In genomic region chr7:73680501-73680900, GRCh38 we compare ENCODE assay signal across 20 cellular contexts. TPM values are rescaled to one million over a fixed set of nuclear protein-coding genes. Genes with fewer than 3 reads are reported as not detected.
DNase-seq lines count a peak whose midpoint lies in the region; ATAC-seq and TF ChIP-seq lines count a peak whose summit lies in the region.
"Had no signal": no experiment of that assay in that cellular context is flagged by ENCODE, and none has a peak within 500 bp of the region (broad histone marks: within the 10 kb centered on the region; RNA-seq: fewer than 3 reads in every experiment).

No MANE protein-coding gene starts in this region.

- peaks cover 19 to 20% of the 10 kb centered on the region in 2 experiments; a peak in 3 of 4 replicates for H3K4me1 ChIP-seq in SK-N-SH (ENCODE audit: control insufficient read depth in 1 of 2, insufficient read depth in 2 of 2, low read depth in 1 of 2, low read length in 1 of 2)

- no peak for TF ChIP-seq EP300 in SK-N-SH (IDR thresholded peaks at IDR 0.05; ENCODE audit: borderline replicate concordance in 1 of 2, low read depth in 1 of 2, low read length in 1 of 2)

- peak overlapping the region; percentile 98 for H3K4me2 ChIP-seq in SK-N-SH

- H3K27ac ChIP-seq in SK-N-SH (ENCODE audit: low read depth in 2 of 2, low read length in 1 of 2), result no peak overlapping the region
- H3K27ac ChIP-seq: 22Rv1, body of pancreas, C4-2B, coronary artery, left lung, transverse colon had no signal

- H3K27ac Mint-ChIP-seq in HFFc6 (no peak overlapping the region), brain (peak overlapping the region in 4 of 5 experiments; percentile 78 to 97 (median 92)), progenitor cell of endocrine pancreas (no peak overlapping the region)

- DNase-seq in SK-N-SH (no peak), HFFc6 (no peak), progenitor cell of endocrine pancreas (ENCODE audit: low spot score, unreplicated experiment) (no peak), AG08396 (ENCODE audit: low spot score) (no peak), pons (ENCODE audit: low spot score) (no peak)
- no peak for DNase-seq in activated CD8-positive, alpha-beta memory T cell treated with anti-CD3 and anti-CD28 coated beads for 24 hours
- DNase-seq: body of pancreas, left lung, NCI-H146, NCI-H2227 treated with DMSO at 0.1 percent for 48 hours, transverse colon had no signal

- H3K4me3 Mint-ChIP-seq in HFFc6 (peak overlapping the region; percentile 96), brain (peak overlapping the region; percentile 96 to 100 (median 99)), progenitor cell of endocrine pancreas (ENCODE audit: low read depth) (peak overlapping the region; percentile 26)

- no peak for ATAC-seq in SK-N-SH treated with all-trans-retinoic acid at 6 μM for 48 hours
- ATAC-seq: body of pancreas, HCT116 had no signal

- H3K4me1 Mint-ChIP-seq in HFFc6 (ENCODE audit: low read depth) (peaks cover 27% of the 10 kb centered on the region), brain (peaks cover 56% of the 10 kb centered on the region), progenitor cell of endocrine pancreas (ENCODE audit: low read depth) (peaks cover 23% of the 10 kb centered on the region)

- H4K20me1 ChIP-seq in SK-N-SH (ENCODE audit: insufficient read depth), result no peaks in the 10 kb centered on the region

- no peaks in the 10 kb centered on the region for H3F3A ChIP-seq in SK-N-SH (replicated peaks; ENCODE audit: insufficient read depth)

- no peak for TF ChIP-seq CTCF in SK-N-SH (IDR thresholded peaks at IDR 0.05)
- TF ChIP-seq CTCF in HFFc6 (IDR thresholded peaks at IDR 0.05), result no peak
- no peak for TF ChIP-seq CTCF in brain (conservative IDR thresholded peaks at IDR 0.05)
- TF ChIP-seq CTCF in progenitor cell of endocrine pancreas (IDR thresholded peaks at IDR 0.05; ENCODE audit: unreplicated experiment), result no peak

- H2AFZ ChIP-seq in SK-N-SH (ENCODE audit: low read depth), result no peak overlapping the region

- H3K9ac ChIP-seq in SK-N-SH, result no peak overlapping the region

- no peaks in the 10 kb centered on the region for H3K9me3 Mint-ChIP-seq in HFFc6
- H3K9me3 Mint-ChIP-seq in brain, result no peaks in the 10 kb centered on the region
- H3K9me3 Mint-ChIP-seq in progenitor cell of endocrine pancreas (ENCODE audit: low read depth), result no peaks in the 10 kb centered on the region

- H3K36me3 ChIP-seq in SK-N-SH (replicated peaks in 1 of 2; ENCODE audit: control insufficient read depth in 1 of 2, insufficient read depth in 2 of 2, low read length in 1 of 2), result peaks cover 7 to 27% of the 10 kb centered on the region in 2 experiments
- H3K36me3 ChIP-seq: transverse colon had no signal

- H3K9me2 ChIP-seq in SK-N-SH, result no peaks in the 10 kb centered on the region

- H3K36me3 Mint-ChIP-seq in HFFc6 (ENCODE audit: low read depth) (peaks cover 20% of the 10 kb centered on the region), brain (peaks cover 39% of the 10 kb centered on the region), progenitor cell of endocrine pancreas (ENCODE audit: insufficient read depth) (peaks cover 11% of the 10 kb centered on the region)

- H3K27me3 ChIP-seq in SK-N-SH (ENCODE audit: insufficient read depth), result no peaks in the 10 kb centered on the region
- H3K27me3 ChIP-seq: body of pancreas, left lung, transverse colon had no signal

- POLR2A ChIA-PET in SK-N-SH (lab: Yijun Ruan, JAX), result no interaction called here

- CTCF ChIA-PET in SK-N-SH (lab: Yijun Ruan, JAX), result interaction anchor here (1.9 kb wide), 2 partner anchors 12 to 74 kb away, joined by 7 read pairs; partner anchors contain the start of gene VPS37D

- H3K4me3 ChIP-seq in SK-N-SH (ENCODE audit: low read depth in 2 of 2, low read length in 1 of 2), result 0 out of 4 replicates have a peak overlapping the region, but pooled peaks of 1 of the 2 experiments have one; percentile 90
- H3K4me3 ChIP-seq: body of pancreas, coronary artery, left lung, transverse colon had no signal

- H3K79me2 ChIP-seq in SK-N-SH (ENCODE audit: insufficient read depth), result peaks cover 74% of the 10 kb centered on the region

- no peaks in the 10 kb centered on the region for H3K9me3 ChIP-seq in SK-N-SH
- H3K9me3 ChIP-seq: body of pancreas, left lung, transverse colon had no signal

- WGBS in SK-N-SH (ENCODE audit: low lambda C conversion rate), result 88% methylated on average over 7 of the region's 7 CpGs

- no peak for TF ChIP-seq RAD21 in SK-N-SH (IDR thresholded peaks at IDR 0.05; ENCODE audit: low read length)

- no peaks in the 10 kb centered on the region; the same call in 1 of the 2 replicates for H3K27me3 Mint-ChIP-seq in HFFc6 (ENCODE audit: insufficient read depth)
- H3K27me3 Mint-ChIP-seq in brain, result peaks cover 18% of the 10 kb centered on the region
- no peaks in the 10 kb centered on the region for H3K27me3 Mint-ChIP-seq in progenitor cell of endocrine pancreas

TF ChIP-seq in SK-N-SH, 30 proteins besides CTCF, POLR2A, EP300 and RAD21 (continues in another document):
- TF ChIP-seq NFIC (IDR thresholded peaks at IDR 0.05; ENCODE audit: borderline replicate concordance), result no peak
- TF ChIP-seq FOXM1 (IDR thresholded peaks at IDR 0.05; ENCODE audit: low read depth), result no peak
- no peak for TF ChIP-seq USF1 (IDR thresholded peaks at IDR 0.05; ENCODE audit: borderline replicate concordance, low read depth)
- TF ChIP-seq JUND (IDR thresholded peaks at IDR 0.05), result no peak
- TF ChIP-seq GABPA (IDR thresholded peaks at IDR 0.05; ENCODE audit: low read depth), result no peak
- no peak for TF ChIP-seq CHD2 (IDR thresholded peaks at IDR 0.05; ENCODE audit: low read length, partially characterized antibody)
- no peak for TF ChIP-seq GATA2 (CRISPR knock-in tag; IDR thresholded peaks at IDR 0.05)

TF ChIP-seq in SK-N-SH treated with all-trans-retinoic acid at 6 μM for 48 hours, 23 proteins besides CTCF, POLR2A, EP300 and RAD21 (continues in another document):
- TF ChIP-seq, protein P1, sequence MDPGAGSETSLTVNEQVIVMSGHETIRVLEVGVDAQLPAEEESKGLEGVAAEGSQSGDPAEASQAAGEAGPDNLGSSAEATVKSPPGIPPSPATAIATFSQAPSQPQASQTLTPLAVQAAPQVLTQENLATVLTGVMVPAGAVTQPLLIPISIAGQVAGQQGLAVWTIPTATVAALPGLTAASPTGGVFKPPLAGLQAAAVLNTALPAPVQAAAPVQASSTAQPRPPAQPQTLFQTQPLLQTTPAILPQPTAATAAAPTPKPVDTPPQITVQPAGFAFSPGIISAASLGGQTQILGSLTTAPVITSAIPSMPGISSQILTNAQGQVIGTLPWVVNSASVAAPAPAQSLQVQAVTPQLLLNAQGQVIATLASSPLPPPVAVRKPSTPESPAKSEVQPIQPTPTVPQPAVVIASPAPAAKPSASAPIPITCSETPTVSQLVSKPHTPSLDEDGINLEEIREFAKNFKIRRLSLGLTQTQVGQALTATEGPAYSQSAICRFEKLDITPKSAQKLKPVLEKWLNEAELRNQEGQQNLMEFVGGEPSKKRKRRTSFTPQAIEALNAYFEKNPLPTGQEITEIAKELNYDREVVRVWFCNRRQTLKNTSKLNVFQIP (CRISPR knock-in tag; IDR thresholded peaks at IDR 0.05; ENCODE audit: borderline replicate concordance, low read depth), result no peak
- TF ChIP-seq PPARA (CRISPR knock-in tag; IDR thresholded peaks at IDR 0.05; ENCODE audit: borderline replicate concordance), result no peak
- TF ChIP-seq ZFP3 (CRISPR knock-in tag; IDR thresholded peaks at IDR 0.05), result no peak
- no peak for TF ChIP-seq ISL1 (CRISPR knock-in tag; IDR thresholded peaks at IDR 0.05)
- TF ChIP-seq ESRRG (CRISPR knock-in tag; IDR thresholded peaks at IDR 0.05), result no peak
- no peak for TF ChIP-seq ZFP30 (CRISPR knock-in tag; IDR thresholded peaks at IDR 0.05)
- TF ChIP-seq CSDC2 (CRISPR knock-in tag; IDR thresholded peaks at IDR 0.05), result no peak
- no peak for TF ChIP-seq TCF4 (CRISPR knock-in tag; IDR thresholded peaks at IDR 0.05; ENCODE audit: borderline replicate concordance)
- no peak for TF ChIP-seq OSR1 (CRISPR knock-in tag; IDR thresholded peaks at IDR 0.05)

RNA-seq across cellular contexts. Expression of gene DNAJC30, which starts 2.8 kb away (rescaled TPM):
- 10.6 and 11.0 TPM in 2 replicates for polyA plus RNA-seq in SK-N-SH (2012; rRNA removed)
- polyA plus RNA-seq in SK-N-SH (2012; cell fraction: cytosol; rRNA removed), result 8.0 and 10.5 TPM in 2 replicates
- 7.5 and 8.0 TPM in 2 replicates for polyA plus RNA-seq in SK-N-SH (2012; cell fraction: nucleus; rRNA removed)
- total RNA-seq in HFFc6 (2021; fragmentation: NEBNext Ultra II Directional; extraction: Animal tissue kit (Norgen Biotek cat#: 25700)), result 10 to 100 TPM; 17.8 to 20.6 (median 18.6) TPM
- polyA plus RNA-seq in brain (ENCODE audit: insufficient read depth, low read depth, low replicate concordance), result 10.5 TPM
- 10.4 and 11.1 TPM in 2 replicates for total RNA-seq in progenitor cell of endocrine pancreas

RNA-seq across cellular contexts. Expression of gene BUD23, which starts 2.9 kb away (rescaled TPM):
- polyA plus RNA-seq in SK-N-SH (2012; rRNA removed) (174 and 206 TPM in 2 replicates), brain (ENCODE audit: insufficient read depth, low read depth, low replicate concordance) (72.8 TPM)
- polyA plus RNA-seq in SK-N-SH (2012; cell fraction: cytosol; rRNA removed), result 167 and 190 TPM in 2 replicates
- 151 and 156 TPM in 2 replicates for polyA plus RNA-seq in SK-N-SH (2012; cell fraction: nucleus; rRNA removed)
- 10 to 100 TPM; 70.1 to 91.4 (median 83.4) TPM for total RNA-seq in HFFc6 (2021; fragmentation: NEBNext Ultra II Directional; extraction: Animal tissue kit (Norgen Biotek cat#: 25700))
- 57.9 and 58.8 TPM in 2 replicates for total RNA-seq in progenitor cell of endocrine pancreas

RNA-seq across cellular contexts. Expression of gene VPS37D, which starts 12.9 kb away (rescaled TPM):
- polyA plus RNA-seq in SK-N-SH (2012; rRNA removed) (5.7 and 7.4 TPM in 2 replicates), brain (ENCODE audit: insufficient read depth, low read depth, low replicate concordance) (20.4 TPM)
- 3.7 and 5.9 TPM in 2 replicates for polyA plus RNA-seq in SK-N-SH (2012; cell fraction: cytosol; rRNA removed)
- polyA plus RNA-seq in SK-N-SH (2012; cell fraction: nucleus; rRNA removed), result 5.7 and 10.9 TPM in 2 replicates
- total RNA-seq in HFFc6 (2021; fragmentation: NEBNext Ultra II Directional; extraction: Animal tissue kit (Norgen Biotek cat#: 25700)), result 1 to 10 TPM; 2.4 to 3.1 (median 2.7) TPM
- 15.0 and 15.6 TPM in 2 replicates for total RNA-seq in progenitor cell of endocrine pancreas
- total RNA-seq: T-helper 2 cell treated with Interferon-gamma antibody and Interleukin-4, amounts not matched to agents 100 ng/mL and 5 ng/mL, for 36 hours had no signal

RNA-seq across cellular contexts. Expression of gene STX1A, which starts 39.0 kb away (rescaled TPM):
- polyA plus RNA-seq in SK-N-SH (2012; rRNA removed) (81.2 and 91.1 TPM in 2 replicates), brain (ENCODE audit: insufficient read depth, low read depth, low replicate concordance) (68.5 TPM)
- 40.6 and 54.4 TPM in 2 replicates for polyA plus RNA-seq in SK-N-SH (2012; cell fraction: cytosol; rRNA removed)
- 330 and 340 TPM in 2 replicates for polyA plus RNA-seq in SK-N-SH (2012; cell fraction: nucleus; rRNA removed)
- total RNA-seq in HFFc6 (2021; fragmentation: NEBNext Ultra II Directional; extraction: Animal tissue kit (Norgen Biotek cat#: 25700)), result 10 to 100 TPM in 5 of 6 experiments, 1 to 10 TPM in 1; 9.6 to 14.7 (median 12.2) TPM
- 40.9 and 46.6 TPM in 2 replicates for total RNA-seq in progenitor cell of endocrine pancreas

RNA-seq across cellular contexts. Expression of gene MLXIPL, which starts 56.2 kb away (rescaled TPM):
- polyA plus RNA-seq in SK-N-SH (2012; rRNA removed) (0.21 and 0.32 TPM in 2 replicates), brain (ENCODE audit: insufficient read depth, low read depth, low replicate concordance) (4.0 TPM)
- 0.03 and 0.05 TPM in 2 replicates for polyA plus RNA-seq in SK-N-SH (2012; cell fraction: cytosol; rRNA removed)
- 1.3 and 1.8 TPM in 2 replicates for polyA plus RNA-seq in SK-N-SH (2012; cell fraction: nucleus; rRNA removed)
- not detected for total RNA-seq in HFFc6 (2021; fragmentation: NEBNext Ultra II Directional; extraction: Animal tissue kit (Norgen Biotek cat#: 25700))
- 47.3 and 48.6 TPM in 2 replicates for total RNA-seq in progenitor cell of endocrine pancreas
- total RNA-seq: glomerular endothelial cell; HT1080; T-helper 2 cell treated with Interferon-gamma antibody and Interleukin-4, amounts not matched to agents 100 ng/mL and 5 ng/mL, for 36 hours had no signal

Comparison
In these comparisons a context has a peak if more than half of its experiments do, and no peak if none do; other contexts are left out.
1. H3K27ac Mint-ChIP-seq: peak in brain (4 of 5); none in HFFc6 (single experiment) and progenitor cell of endocrine pancreas (single experiment).
2. H3K4me3 Mint-ChIP-seq: peak in every context shown above with its lines; median percentile 99 in brain; 96 in HFFc6; 26 in progenitor cell of endocrine pancreas.